Comparison of ENCODE assay signal across 10 cellular contexts in the genomic region with DNA sequence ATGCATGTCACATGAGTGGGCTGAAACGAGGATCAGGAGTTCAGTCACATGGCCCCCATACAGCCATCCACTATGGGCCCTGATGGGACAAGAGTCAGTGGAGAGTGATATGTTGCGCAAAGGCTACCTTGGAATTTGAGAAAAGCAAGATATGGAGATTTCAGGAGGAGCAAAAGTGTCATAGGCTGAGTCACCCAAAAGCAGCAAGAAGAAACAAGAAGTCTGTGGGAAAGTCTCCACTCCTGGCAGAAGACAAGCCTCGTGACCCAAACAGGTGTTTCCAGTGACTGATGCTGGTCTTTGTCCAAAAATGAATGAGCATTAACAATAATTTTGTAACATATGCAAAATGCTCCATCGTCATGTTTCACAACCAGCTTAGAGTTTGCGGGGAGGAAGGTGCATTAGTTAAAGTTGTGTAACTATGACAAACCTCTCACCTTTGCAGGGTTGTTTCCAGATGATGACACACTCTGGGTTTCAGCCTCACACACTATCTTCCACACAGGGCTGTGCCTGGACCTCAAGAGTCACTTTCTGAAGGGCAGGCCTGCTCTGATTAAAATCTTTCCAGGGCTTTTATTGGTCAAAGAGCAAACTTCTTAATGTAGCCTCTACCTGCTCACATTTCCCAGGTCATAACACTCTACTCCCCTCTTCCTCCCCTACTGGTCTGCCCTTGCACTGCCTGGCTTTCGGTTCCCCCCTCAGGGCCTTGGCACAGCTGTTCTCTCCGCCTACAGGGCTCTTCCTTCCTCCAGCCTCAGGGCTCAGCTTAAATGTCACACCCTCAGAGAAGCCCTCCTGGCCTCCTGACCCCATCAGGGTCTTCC. TPM values are rescaled to one million over a fixed set of nuclear protein-coding genes. Genes with fewer than 3 reads are reported as not detected.
A peak's percentile ranks its signal among the peaks of the same experiment; 100 is the strongest.
DNase-seq lines count a peak whose midpoint lies in the region; ATAC-seq and TF ChIP-seq lines count a peak whose summit lies in the region.
"Had no signal": no experiment of that assay in that cellular context is flagged by ENCODE, and none has a peak within 500 bp of the region (broad histone marks: within the 10 kb centered on the region; RNA-seq: fewer than 3 reads in every experiment).

No MANE protein-coding gene starts in this region.

- H3K4me3 Mint-ChIP-seq in activated CD8-positive, alpha-beta T cell treated with anti-CD3 and anti-CD28 coated beads for 36 hours, result peak overlapping the region; percentile 19
- H3K4me3 Mint-ChIP-seq in naive B cell, result peak overlapping the region in 7 of 8 donors; percentile 39 to 81 (median 78)
- H3K4me3 Mint-ChIP-seq: T-helper 1 cell treated with Interleukin-12 subunit alpha and Interleukin-12 subunit beta and Interleukin-4 antibody, amounts not matched to agents 30 μg/mL and 1 μg/mL, for 36 hours had no signal

- TF ChIP-seq CTCF in GM10266 (IDR thresholded peaks at IDR 0.05; ENCODE audit: control insufficient read depth, insufficient read depth, low read depth, missing control alignments), result peak; percentile 16
- no peak for TF ChIP-seq CTCF in activated CD8-positive, alpha-beta T cell treated with anti-CD3 and anti-CD28 coated beads for 36 hours (IDR thresholded peaks at IDR 0.05)

- H3K27me3 Mint-ChIP-seq in activated CD8-positive, alpha-beta T cell treated with anti-CD3 and anti-CD28 coated beads for 36 hours, result peaks cover 7% of the 10 kb centered on the region
- no peaks in the 10 kb centered on the region for H3K27me3 Mint-ChIP-seq in naive B cell

- DNase-seq in GM10266 (ENCODE audit: extremely low spot score) (peak; percentile 59), naive B cell (peak; percentile 72), DMS114 treated with DMSO at 0.1 percent for 48 hours (lab: John Stamatoyannopoulos, UW; ENCODE audit: unreplicated experiment) (no peak), activated gamma-delta T cell (lab: John Stamatoyannopoulos, UW) (no peak), GOT3 (lab: John Stamatoyannopoulos, UW) (no peak)
- DNase-seq in activated CD8-positive, alpha-beta T cell treated with anti-CD3 and anti-CD28 coated beads for 36 hours, result peak; percentile 80

- CTCF ChIA-PET in activated CD8-positive, alpha-beta T cell treated with anti-CD3 and anti-CD28 coated beads for 36 hours (lab: Charles Lee), result interaction anchor here (0.7 to 9.8 kb wide), 10 partner anchors 8 to 207 kb away, joined by 3 to 264 read pairs (median 4); partner anchors contain the start of genes ABHD6, FLNB, HTD2 and RPP14

- intact Hi-C loops in activated CD8-positive, alpha-beta T cell treated with anti-CD3 and anti-CD28 coated beads for 36 hours (cut with micrococcal nuclease), result loop anchor here (5.0 kb wide), 1 partner anchor 37 kb away; no protein-coding TSS in a partner anchor

- peak; percentile 71 for ATAC-seq in GM19463 (IDR thresholded peaks at IDR 0.05; ENCODE audit: unreplicated experiment)
- ATAC-seq in HG03442 (IDR thresholded peaks at IDR 0.05; ENCODE audit: unreplicated experiment), result peak; percentile 71
- ATAC-seq in activated CD8-positive, alpha-beta T cell treated with anti-CD3 and anti-CD28 coated beads for 36 hours, result peak; percentile 90
- ATAC-seq in naive B cell (ENCODE audit: low read depth in 2 of 2), result peak; percentile 86 to 89
- ATAC-seq: left colon had no signal

- no peaks in the 10 kb centered on the region for H3K36me3 Mint-ChIP-seq in activated CD8-positive, alpha-beta T cell treated with anti-CD3 and anti-CD28 coated beads for 36 hours (ENCODE audit: low read depth)
- H3K36me3 Mint-ChIP-seq in naive B cell, result no peaks in the 10 kb centered on the region

- POLR2A ChIA-PET in activated CD8-positive, alpha-beta T cell treated with anti-CD3 and anti-CD28 coated beads for 36 hours (lab: Charles Lee), result interaction anchor here (1.4 kb wide), 1 partner anchor 9 kb away, joined by 4 read pairs; no protein-coding TSS in a partner anchor

- H3K4me1 Mint-ChIP-seq in activated CD8-positive, alpha-beta T cell treated with anti-CD3 and anti-CD28 coated beads for 36 hours (ENCODE audit: low read depth), result peaks cover 38% of the 10 kb centered on the region
- H3K4me1 Mint-ChIP-seq in naive B cell, result peaks cover 39 to 78% (median 54%) of the 10 kb centered on the region in 3 donors

- H3K9me3 Mint-ChIP-seq in activated CD8-positive, alpha-beta T cell treated with anti-CD3 and anti-CD28 coated beads for 36 hours, result no peaks in the 10 kb centered on the region
- H3K9me3 Mint-ChIP-seq in naive B cell, result no peaks in the 10 kb centered on the region
- H3K9me3 Mint-ChIP-seq: T-helper 1 cell treated with Interleukin-12 subunit alpha and Interleukin-12 subunit beta and Interleukin-4 antibody, amounts not matched to agents 30 μg/mL and 1 μg/mL, for 36 hours had no signal

- peak overlapping the region; percentile 77 for H3K27ac Mint-ChIP-seq in activated CD8-positive, alpha-beta T cell treated with anti-CD3 and anti-CD28 coated beads for 36 hours
- peak overlapping the region; percentile 86 to 98 (median 95) for H3K27ac Mint-ChIP-seq in naive B cell
- H3K27ac Mint-ChIP-seq: T-helper 1 cell treated with Interleukin-12 subunit alpha and Interleukin-12 subunit beta and Interleukin-4 antibody, amounts not matched to agents 30 μg/mL and 1 μg/mL, for 36 hours had no signal

RNA-seq across cellular contexts. Expression of gene DNASE1L3, which starts 3.9 kb away (rescaled TPM):
- not detected for total RNA-seq in activated CD8-positive, alpha-beta T cell treated with anti-CD3 and anti-CD28 coated beads for 36 hours
- polyA plus RNA-seq in naive B cell (ENCODE audit: low read depth in 6 of 6), result 10 to 100 TPM in 3 of 6 donors, 1 to 10 TPM in 3; 8.0 to 41.5 (median 14.4) TPM

RNA-seq across cellular contexts. Expression of gene ABHD6, which starts 22.9 kb away (rescaled TPM):
- total RNA-seq in activated CD8-positive, alpha-beta T cell treated with anti-CD3 and anti-CD28 coated beads for 36 hours, result 1 to 10 TPM; 3.3 to 3.7 TPM
- polyA plus RNA-seq in naive B cell (ENCODE audit: low read depth in 6 of 6), result 10 to 100 TPM in 3 of 6 donors, 1 to 10 TPM in 3; 2.8 to 12.7 (median 10.2) TPM

Comparison
In these comparisons a context has a peak if more than half of its experiments do, and no peak if none do; other contexts are left out.
1. DNase-seq: peak in GM10266 (single experiment), activated CD8-positive, alpha-beta T cell treated with anti-CD3 and anti-CD28 coated beads for 36 hours (single experiment) and naive B cell (single experiment); none in DMS114 treated with DMSO at 0.1 percent for 48 hours (single experiment), activated gamma-delta T cell (single experiment) and GOT3 (single experiment).
2. Peak in every context shown above with its lines, with median percentiles within 50 percentile points of each other: ATAC-seq.